Comparison of ENCODE assay signal across 8 cellular contexts in the genomic region with DNA sequence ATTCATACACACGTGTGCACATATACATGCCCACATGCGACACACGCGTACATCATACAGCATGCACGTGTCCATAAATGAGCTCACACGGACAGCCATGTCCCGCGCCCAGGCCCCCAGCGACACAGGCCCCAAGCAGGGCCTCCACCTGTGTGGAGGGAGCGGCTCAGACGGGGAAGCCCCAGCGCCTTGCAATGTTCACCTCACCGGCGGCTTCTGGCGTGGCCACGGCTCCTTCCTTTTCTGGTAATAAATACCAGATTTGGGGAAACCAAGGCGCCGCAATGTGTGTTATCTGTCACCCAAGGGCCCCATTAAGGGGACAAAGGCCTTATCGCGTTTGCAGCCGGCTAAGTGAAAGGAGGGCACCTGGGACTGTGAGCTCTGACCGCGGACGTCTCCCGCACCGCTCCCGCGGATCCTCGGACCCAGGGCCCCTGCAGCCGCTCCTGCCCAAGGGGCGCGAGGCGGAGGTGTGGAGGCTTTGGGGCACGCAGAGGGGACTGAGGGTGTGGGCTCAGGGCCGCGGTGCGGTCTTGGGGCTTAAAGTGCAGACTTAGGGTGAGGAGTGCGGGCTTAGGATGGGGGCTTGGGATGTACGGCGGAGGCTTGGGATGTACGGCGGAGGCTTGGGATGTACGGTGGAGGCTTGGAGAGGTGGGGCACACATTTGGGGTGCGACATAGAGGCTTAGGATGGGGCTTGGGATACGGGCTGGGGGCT. TPM values are rescaled to one million over a fixed set of nuclear protein-coding genes. Genes with fewer than 3 reads are reported as not detected.
DNase-seq lines count a peak whose midpoint lies in the region; TF ChIP-seq lines count a peak whose summit lies in the region.
"Not testable (repeated sequence)": the region's sequence is repeated elsewhere in the genome, so short reads cannot be mapped to it uniquely, and the experiment has no call there.

No MANE protein-coding gene starts in this region.

- H3K18ac ChIP-seq in mesenchymal stem cell (ENCODE audit: low read depth in 1 of 2, low read length in 2 of 2), result peak overlapping the region in 1 of 2 experiments; percentile 70

- intact Hi-C loops in esophagus squamous epithelium (cut with DNase I), result not testable (repeated sequence)

- H3K36me3 ChIP-seq in adipocyte (ENCODE audit: control insufficient read depth, insufficient read depth, low read length, severe bottlenecking); esophagus squamous epithelium: not testable (repeated sequence)
- H3K36me3 ChIP-seq in mesenchymal stem cell (ENCODE audit: control insufficient read depth in 1 of 2, insufficient read depth in 2 of 2, low read depth in 1 of 2, low read length in 2 of 2), result peaks cover 11 to 18% of the 10 kb centered on the region in 2 experiments

- H3K4me1 ChIP-seq in adipocyte (ENCODE audit: control insufficient read depth, insufficient read depth, low read length) (peaks cover 52% of the 10 kb centered on the region), esophagus squamous epithelium (peaks cover 40 to 69% (median 57%) of the 10 kb centered on the region in 3 donors), mesenchymal stem cell (ENCODE audit: control insufficient read depth, insufficient read depth, low read depth, low read length) (peaks cover 32% of the 10 kb centered on the region)

- not testable (repeated sequence) for H3K27me3 ChIP-seq in adipocyte (replicated peaks; ENCODE audit: control insufficient read depth, insufficient read depth, low read length); esophagus squamous epithelium; mesenchymal stem cell (ENCODE audit: control insufficient read depth in 1 of 2, insufficient read depth in 1 of 2, low read length in 2 of 2)

- peak overlapping the region; percentile 3 to 24 for H3K4ac ChIP-seq in mesenchymal stem cell (ENCODE audit: low read depth in 1 of 2, low read length in 2 of 2)

- H3K4me3 ChIP-seq in adipocyte (ENCODE audit: low read length) (peak overlapping the region; percentile 87), esophagus squamous epithelium (peak overlapping the region; percentile 36 to 74 (median 52)), mesenchymal stem cell (ENCODE audit: insufficient read depth in 1 of 2, low read depth in 1 of 2, low read length in 2 of 2) (peak overlapping the region; percentile 75 to 90), skin epidermis (peak overlapping the region; percentile 33 to 48 (median 43))

- not testable (repeated sequence) for H2AFZ ChIP-seq in mesenchymal stem cell (ENCODE audit: low read depth, low read length)

- not testable (repeated sequence) for H3K79me1 ChIP-seq in mesenchymal stem cell (replicated peaks; ENCODE audit: low read length, poor library complexity, severe bottlenecking)

- H3K27ac ChIP-seq in esophagus squamous epithelium, result peak overlapping the region; percentile 58 to 80 (median 65)
- not testable (repeated sequence) for H3K27ac ChIP-seq in mesenchymal stem cell (ENCODE audit: low read length, poor library complexity, severe bottlenecking)
- peak overlapping the region in 18 of 21 experiments; percentile 2 to 84 (median 50) for H3K27ac ChIP-seq in skin epidermis

- H3K23ac ChIP-seq in mesenchymal stem cell (ENCODE audit: low read length in 2 of 2), result not testable (repeated sequence)

- not testable (repeated sequence) for H2BK5ac ChIP-seq in mesenchymal stem cell (ENCODE audit: low read depth, low read length, poor library complexity, severe bottlenecking)

- peak; percentile 59 for DNase-seq in COLO668 (lab: John Stamatoyannopoulos, UW; ENCODE audit: unreplicated experiment)
- peak; percentile 34 for DNase-seq in NCI-H82 (lab: John Stamatoyannopoulos, UW)
- DNase-seq in activated CD4-positive, alpha-beta T cell treated with anti-CD3 and anti-CD28 coated beads, Interleukin-2, amount 50 U/mL, for 24 hours (ENCODE audit: low read depth in 1 of 2, low spot score in 1 of 2), result peak; percentile 34 to 40
- not testable (repeated sequence) for DNase-seq in adipocyte (ENCODE audit: low read depth); esophagus squamous epithelium (lab: John Stamatoyannopoulos, UW); mesenchymal stem cell
- peak; percentile 13 for DNase-seq in superior temporal gyrus (ENCODE audit: extremely low spot score)

- not testable (repeated sequence) for H2AK5ac ChIP-seq in mesenchymal stem cell (ENCODE audit: low read length, severe bottlenecking)

- not testable (repeated sequence) for TF ChIP-seq CTCF in esophagus squamous epithelium (IDR thresholded peaks at IDR 0.05)

- 27 to 41% methylated on average over 18 to 20 of the region's 45 CpGs for WGBS in esophagus squamous epithelium, 2 donors
- WGBS in mesenchymal stem cell, result 63% methylated on average over 41 of the region's 45 CpGs

- H2BK120ac ChIP-seq in mesenchymal stem cell (ENCODE audit: low read depth, low read length), result not testable (repeated sequence)

- H2BK15ac ChIP-seq in mesenchymal stem cell (ENCODE audit: low read depth, poor library complexity, severe bottlenecking), result not testable (repeated sequence)

- H4K91ac ChIP-seq in mesenchymal stem cell (ENCODE audit: low read length), result not testable (repeated sequence)

- H3K9ac ChIP-seq in adipocyte (ENCODE audit: low read length) (peak overlapping the region; percentile 83), mesenchymal stem cell (ENCODE audit: low read length) (peak overlapping the region; percentile 89)

- peak overlapping the region; percentile 81 for H3K4me2 ChIP-seq in mesenchymal stem cell (ENCODE audit: low read length, poor library complexity, severe bottlenecking)

- H2BK12ac ChIP-seq in mesenchymal stem cell (ENCODE audit: low read length in 2 of 2), result not testable (repeated sequence)

- peak overlapping the region; percentile 14 for H4K8ac ChIP-seq in mesenchymal stem cell (ENCODE audit: low read length)

- not testable (repeated sequence) for H3K9me3 ChIP-seq in adipocyte (ENCODE audit: control insufficient read depth, low read length); esophagus squamous epithelium; mesenchymal stem cell (ENCODE audit: control insufficient read depth, low read length)

- peak overlapping the region in 1 of 2 experiments; percentile 83 for H3K14ac ChIP-seq in mesenchymal stem cell (ENCODE audit: low read length in 2 of 2)

- not testable (repeated sequence) for TF ChIP-seq POLR2A in esophagus squamous epithelium (IDR thresholded peaks at IDR 0.05)

RNA-seq across cellular contexts. Expression of gene ZCCHC14, which starts 1.9 kb away (rescaled TPM):
- total RNA-seq in esophagus squamous epithelium, result 10 to 100 TPM in 3 of 4 donors, 1 to 10 TPM in 1; 8.3 to 19.6 (median 14.7) TPM
- polyA plus RNA-seq in mesenchymal stem cell (2013, experiment 1 of 2), result 24.1 TPM
- 23.5 TPM for polyA plus RNA-seq in mesenchymal stem cell (2013, experiment 2 of 2)
